In genomic region chr13:95140502-95140901, GRCh38 we compare ENCODE assay signal across 27 cellular contexts.
"Had no signal": no experiment of that assay in that cellular context is flagged by ENCODE, and none has a peak within 500 bp of the region (broad histone marks: within the 10 kb centered on the region; RNA-seq: fewer than 3 reads in every experiment).

No MANE protein-coding gene starts in this region.

- H3K4me1 ChIP-seq: stomach, testis, thyroid gland, tibial artery, tibial nerve, transverse colon, upper lobe of left lung, upper lobe of right lung, uterus, vagina had no signal

- H3K36me3 ChIP-seq: suprapubic skin, thoracic aorta, thyroid gland, tibial nerve, transverse colon, upper lobe of left lung, uterus, vagina had no signal

- H3K27me3 ChIP-seq: stomach, suprapubic skin, testis, thyroid gland, tibial artery, tibial nerve, transverse colon, upper lobe of left lung, upper lobe of right lung, uterus, vagina had no signal

- ATAC-seq: stimulated activated effector memory CD8-positive, alpha-beta T cell treated with anti-CD3 and anti-CD28 coated beads, Interleukin-12 subunit alpha, Interleukin-12 subunit beta, amount 100 ng/mL, for 72 hours; stimulated activated memory B cell treated with anti-CD40 and anti-IgM and Interleukin-4, amounts not matched to agents 10 μg/mL and 1 μg/mL and 100 μg/mL, for 72 hours; stimulated activated naive B cell treated with anti-CD40 and anti-IgM and Interleukin-4, amounts not matched to agents 10 μg/mL and 1 μg/mL and 100 μg/mL, for 72 hours; stimulated activated naive CD8-positive, alpha-beta T cell treated with anti-CD3 and anti-CD28 coated beads, Interleukin-15, amount 100 ng/mL, for 72 hours; stimulated activated naive CD8-positive, alpha-beta T cell treated with anti-CD3 and anti-CD28 coated beads, Interleukin-15, Interleukin-2, amounts not matched to agents 100 U/mL and 50 U/mL, for 24 hours; upper lobe of right lung had no signal

- DNase-seq: stimulated activated CD4-positive, alpha-beta T cell treated with anti-CD3 and anti-CD28 coated beads, Interleukin-2, amount 100 ng/mL, for 48 hours; stimulated activated CD4-positive, alpha-beta T cell treated with anti-CD3 and anti-CD28 coated beads, Interleukin-4, amount 100 ng/mL, for 1 hour; stimulated activated CD4-positive, alpha-beta T cell treated with anti-CD3 and anti-CD28 coated beads, Interleukin-4, amount 100 ng/mL, for 24 hours; stimulated activated CD4-positive, alpha-beta T cell treated with anti-CD3 and anti-CD28 coated beads, Interleukin-4, amount 100 ng/mL, for 4 hours; stimulated activated CD8-positive, alpha-beta memory T cell treated with anti-CD3 and anti-CD28 coated beads, Interleukin-4, amount 100 ng/mL, for 48 hours; stimulated activated naive B cell treated with anti-CD40 and anti-IgM and Interleukin-4, amounts not matched to agents 10 μg/mL and 1 μg/mL and 100 μg/mL, for 72 hours; stimulated activated naive CD4-positive, alpha-beta T cell; stimulated activated naive CD4-positive, alpha-beta T cell treated with Interleukin-2 at 50 U/mL for 16 hours; stimulated activated naive CD8-positive, alpha-beta T cell treated with anti-CD3 and anti-CD28 coated beads, Interleukin-15, amount 100 ng/mL, for 72 hours; stimulated activated naive CD8-positive, alpha-beta T cell treated with anti-CD3 and anti-CD28 coated beads, Interleukin-15, Interleukin-2, amounts not matched to agents 100 U/mL and 50 U/mL, for 24 hours; stomach; substantia nigra; testis; thyroid gland; tibial artery; transverse colon; trophoblast cell; upper lobe of left lung; upper lobe of right lung; uterus had no signal

- H3K9me3 ChIP-seq: stomach, suprapubic skin, testis, thoracic aorta, thyroid gland, tibial artery, tibial nerve, transverse colon, upper lobe of left lung, upper lobe of right lung, uterus, vagina had no signal

- FAIRE-seq: urothelium cell line had no signal

- H3K27ac ChIP-seq: stomach, suprapubic skin, testis, thoracic aorta, thyroid gland, tibial artery, tibial nerve, transverse colon, upper lobe of left lung, upper lobe of right lung, uterus, vagina had no signal

- H3K4me3 ChIP-seq: stomach, suprapubic skin, testis, thoracic aorta, thyroid gland, tibial artery, tibial nerve, transverse colon, upper lobe of left lung, upper lobe of right lung, uterus, vagina had no signal
